1 cellular context compared by ENCODE assay signal in the genomic region with DNA sequence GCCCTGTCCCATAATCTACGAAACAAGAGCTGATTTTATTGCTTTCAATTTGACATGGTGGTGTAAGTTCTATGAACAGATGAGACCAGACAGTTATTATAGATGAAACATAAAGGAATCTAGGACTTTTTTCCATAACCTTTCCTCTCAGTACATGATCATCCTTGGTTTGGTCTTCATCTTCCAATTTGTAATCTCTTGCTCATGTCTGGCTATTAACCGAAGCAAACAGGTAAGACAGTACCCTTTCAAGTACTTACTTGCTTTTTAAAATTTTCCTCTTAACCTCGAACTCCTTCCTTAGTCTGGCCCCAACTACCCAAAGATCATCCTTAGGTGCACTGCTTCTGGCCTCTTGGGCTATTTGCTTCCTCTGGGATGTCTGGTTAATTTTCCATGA.
TF ChIP-seq lines count a peak whose summit lies in the region.

No MANE protein-coding gene starts in this region.

TF ChIP-seq in GM23338, 12 proteins besides CTCF, POLR2A, EP300 and RAD21 (continued from another document):
- no peak for TF ChIP-seq ETS1 (IDR thresholded peaks at IDR 0.05)
- no peak for TF ChIP-seq EZH2 (IDR thresholded peaks at IDR 0.05; ENCODE audit: low read depth, unreplicated experiment)
